16 cellular contexts compared by ENCODE assay signal in genomic region chr1:212247987-212248386, GRCh38.
"Had no signal": no experiment of that assay in that cellular context is flagged by ENCODE, and none has a peak within 500 bp of the region (broad histone marks: within the 10 kb centered on the region; RNA-seq: fewer than 3 reads in every experiment).

No MANE protein-coding gene starts in this region.

- H3K36me3 ChIP-seq: neural progenitor cell, prostate gland, right atrium auricular region, sigmoid colon, stomach, tibial artery had no signal

- DNase-seq: effector memory CD8-positive, alpha-beta T cell; head of caudate nucleus; kidney; naive B cell; sigmoid colon; stimulated activated CD4-positive, alpha-beta T cell treated with anti-CD3 and anti-CD28 coated beads, Interleukin-2, amount 100 ng/mL, for 24 hours; stimulated activated CD4-positive, alpha-beta T cell treated with anti-CD3 and anti-CD28 coated beads, Interleukin-4, amount 100 ng/mL, for 24 hours; stimulated activated naive CD4-positive, alpha-beta T cell treated with Interleukin-2 at 50 U/mL for 16 hours; stomach; tibial artery had no signal

- H3K27ac ChIP-seq: neural progenitor cell, prostate gland had no signal

- H3K4me3 ChIP-seq: lung, neural progenitor cell, prostate gland, stomach, tibial artery had no signal

- H3K27me3 ChIP-seq: neural progenitor cell, right atrium auricular region, sigmoid colon, stomach, tibial artery had no signal

- H3K9me3 ChIP-seq: prostate gland, right atrium auricular region, sigmoid colon, stomach, tibial artery had no signal

- H3K4me1 ChIP-seq: neural progenitor cell, prostate gland had no signal

- ATAC-seq: effector memory CD8-positive, alpha-beta T cell; natural killer cell treated with Interleukin-12 subunit alpha and Interleukin-12 subunit beta and Interleukin-15 and Interleukin-18, amount 100 ng/mL, for 72 hours; stimulated activated effector memory CD8-positive, alpha-beta T cell treated with anti-CD3 and anti-CD28 coated beads, Interleukin-12 subunit alpha, Interleukin-12 subunit beta, amount 100 ng/mL, for 72 hours had no signal
